ENCODE assay signal across 1 cellular context in genomic region chr4:142440093-142440492, GRCh38.
TF ChIP-seq lines count a peak whose summit lies in the region.

No MANE protein-coding gene starts in this region.

TF ChIP-seq in SK-N-SH treated with all-trans-retinoic acid at 6 μM for 48 hours, 23 proteins besides CTCF, POLR2A, EP300 and RAD21 (continued from another document):
- no peak for TF ChIP-seq CSRNP3 (CRISPR knock-in tag; IDR thresholded peaks at IDR 0.05)
- TF ChIP-seq CREB5 (CRISPR knock-in tag; IDR thresholded peaks at IDR 0.05; ENCODE audit: low read depth) = no peak
- no peak for TF ChIP-seq SNAI2 (CRISPR knock-in tag; IDR thresholded peaks at IDR 0.05)
- no peak for TF ChIP-seq TOX (CRISPR knock-in tag; IDR thresholded peaks at IDR 0.05; ENCODE audit: borderline replicate concordance)
- no peak for TF ChIP-seq OSR1 (CRISPR knock-in tag; IDR thresholded peaks at IDR 0.05)
- no peak for TF ChIP-seq CSDC2 (CRISPR knock-in tag; IDR thresholded peaks at IDR 0.05)
- no peak for TF ChIP-seq ZC3H10 (CRISPR knock-in tag; IDR thresholded peaks at IDR 0.05)
- no peak for TF ChIP-seq ZFP30 (CRISPR knock-in tag; IDR thresholded peaks at IDR 0.05)
- TF ChIP-seq TCF4 (CRISPR knock-in tag; IDR thresholded peaks at IDR 0.05; ENCODE audit: borderline replicate concordance) = no peak
